In the genomic region with DNA sequence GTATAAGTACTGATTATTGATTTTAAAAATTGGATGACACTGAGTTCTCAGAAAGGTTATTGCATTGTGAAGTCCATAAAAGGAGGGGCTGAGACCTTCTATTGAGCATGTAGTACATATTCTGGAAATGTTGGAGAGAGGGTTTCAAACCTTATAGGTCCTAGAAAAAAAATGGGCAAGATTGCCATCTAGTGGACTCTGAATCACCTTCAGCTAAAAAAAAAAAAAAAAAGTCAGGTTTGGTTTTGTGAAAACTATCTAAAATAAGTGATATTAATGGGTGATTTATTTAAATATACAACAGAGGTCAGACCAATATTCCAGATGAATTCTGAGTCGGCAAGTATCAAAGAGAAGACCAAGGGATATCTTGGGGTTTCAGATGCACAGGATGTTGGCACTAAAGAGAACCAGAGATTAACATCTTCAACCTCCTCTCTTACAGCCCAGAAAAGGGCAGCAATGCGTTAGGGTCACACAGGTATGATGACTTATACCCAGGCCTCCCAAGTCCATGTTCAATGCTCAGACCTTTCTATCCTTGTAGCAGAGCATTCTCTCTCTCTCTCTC, we compare ENCODE assay signal across 8 cellular contexts.
DNase-seq lines count a peak whose midpoint lies in the region; ATAC-seq and TF ChIP-seq lines count a peak whose summit lies in the region.

No MANE protein-coding gene starts in this region.

- peaks cover 5% of the 10 kb centered on the region for H3K27me3 Mint-ChIP-seq in type B pancreatic cell

- no peak overlapping the region for H3K27ac ChIP-seq in transverse colon
- no peak overlapping the region for H3K27ac ChIP-seq in gastroesophageal sphincter

- no peak overlapping the region for H3K4me3 Mint-ChIP-seq in type B pancreatic cell

- no peaks in the 10 kb centered on the region for H3K4me1 Mint-ChIP-seq in type B pancreatic cell (ENCODE audit: unreplicated experiment)

- H3K9me3 ChIP-seq in transverse colon (no peaks in the 10 kb centered on the region), gastroesophageal sphincter (no peaks in the 10 kb centered on the region)

- peak; percentile 24 for DNase-seq in AG10803 (ENCODE audit: low read depth)
- peak; percentile 7 for DNase-seq in NCI-H510A (lab: John Stamatoyannopoulos, UW)
- DNase-seq in epithelial cell of proximal tubule (ENCODE audit: low read depth), result peak; percentile 1
- DNase-seq in type B pancreatic cell (ENCODE audit: extremely low spot score, unreplicated experiment), result no peak
- DNase-seq in transverse colon, result no peak
- DNase-seq in activated gamma-delta T cell treated with Interleukin-2 at 50 U/mL for 16 hours, result no peak

- H3K4me1 ChIP-seq in transverse colon (no peaks in the 10 kb centered on the region), gastroesophageal sphincter (no peaks in the 10 kb centered on the region)

- H3K27ac Mint-ChIP-seq in type B pancreatic cell, result no peak overlapping the region

- intact Hi-C loops in transverse colon (cut with DNase I; ENCODE audit: low total_unique reads), result no loop called here

- TF ChIP-seq EP300 in transverse colon (IDR thresholded peaks at IDR 0.05; ENCODE audit: low read depth), result no peak
- TF ChIP-seq EP300 in gastroesophageal sphincter (IDR thresholded peaks at IDR 0.05), result no peak

- H3K4me3 ChIP-seq in AG10803 (ENCODE audit: low read length), result no peak overlapping the region
- H3K4me3 ChIP-seq in epithelial cell of proximal tubule (ENCODE audit: low read depth, low read length), result no peak overlapping the region
- no peak overlapping the region for H3K4me3 ChIP-seq in transverse colon
- no peak overlapping the region for H3K4me3 ChIP-seq in gastroesophageal sphincter

- TF ChIP-seq POLR2A in transverse colon (IDR thresholded peaks at IDR 0.05), result no peak
- TF ChIP-seq POLR2A in gastroesophageal sphincter (IDR thresholded peaks at IDR 0.05), result no peak

- no peaks in the 10 kb centered on the region for H3K36me3 Mint-ChIP-seq in type B pancreatic cell

- peak; percentile 72 for ATAC-seq in GM19035 (IDR thresholded peaks at IDR 0.05; ENCODE audit: unreplicated experiment)
- ATAC-seq in gastroesophageal sphincter, result no peak

- no peaks in the 10 kb centered on the region for H3K27me3 ChIP-seq in transverse colon
- H3K27me3 ChIP-seq in gastroesophageal sphincter, result no peaks in the 10 kb centered on the region

- in situ Hi-C loops in transverse colon (cut with MboI; ENCODE audit: low pct_ligation_motif_present in 1 of 4, low pct_unique_long_range_greater_than_20kb in 1 of 4, low sequenced_read_pairs in 3 of 4), result loop anchor here in 2 of 4 donors (25.0 kb wide), 1 partner anchor 678 kb away; no protein-coding TSS in a partner anchor

- TF ChIP-seq CTCF in AG10803 (conservative IDR thresholded peaks at IDR 0.05; ENCODE audit: low read length) (peak; percentile 61), epithelial cell of proximal tubule (conservative IDR thresholded peaks at IDR 0.05; ENCODE audit: low read depth, low read length) (peak; percentile 65), type B pancreatic cell (conservative IDR thresholded peaks at IDR 0.05) (peak; percentile 76), transverse colon (IDR thresholded peaks at IDR 0.05) (peak in 2 of 5 experiments; percentile 20 to 32), gastroesophageal sphincter (IDR thresholded peaks at IDR 0.05) (peak in 1 of 4 experiments; percentile 20)

- WGBS in transverse colon (ENCODE audit: low coverage in 1 of 2), 2 donors, result 28 to 29% methylated on average over 2 of the region's 2 CpGs
- 36 to 40% methylated on average over 2 of the region's 2 CpGs for WGBS in gastroesophageal sphincter (ENCODE audit: low coverage in 1 of 2), 2 donors

- no peaks in the 10 kb centered on the region for H3K36me3 ChIP-seq in transverse colon
- H3K36me3 ChIP-seq in gastroesophageal sphincter, result no peaks in the 10 kb centered on the region

- H3K9me3 Mint-ChIP-seq in type B pancreatic cell, result peaks cover 2% of the 10 kb centered on the region

Comparison
In these comparisons a context has a peak if more than half of its experiments do, and no peak if none do; other contexts are left out.
1. DNase-seq: peak in AG10803 (single experiment), NCI-H510A (single experiment) and epithelial cell of proximal tubule (single experiment); none in type B pancreatic cell (single experiment), transverse colon (single experiment) and activated gamma-delta T cell treated with Interleukin-2 at 50 U/mL for 16 hours (single experiment).